In genomic region chr6:117372289-117372688, GRCh38 we compare ENCODE assay signal across 12 cellular contexts. TPM values are rescaled to one million over a fixed set of nuclear protein-coding genes. Genes with fewer than 3 reads are reported as not detected.
"Had no signal": no experiment of that assay in that cellular context is flagged by ENCODE, and none has a peak within 500 bp of the region (broad histone marks: within the 10 kb centered on the region; RNA-seq: fewer than 3 reads in every experiment).

No MANE protein-coding gene starts in this region.

RNA-seq across cellular contexts. Expression of gene ROS1, which starts 53.5 kb away (rescaled TPM):
- total RNA-seq: activated B cell treated with CpG ODN at 0.5 μM for 24 hours; activated naive CD4-positive, alpha-beta T cell treated with anti-CD3 and anti-CD28 coated beads, Interleukin-2, amount 50 U/mL, for 72 hours; astrocyte; chondrocyte; endothelial cell of umbilical vein; left cardiac atrium; lung microvascular endothelial cell; mesenteric fat pad; neural crest cell; thyroid gland; vagina had no signal
- polyA plus RNA-seq: endothelial cell of umbilical vein, esophagus had no signal
